In genomic region chr11:91326751-91327150, GRCh38 we compare ENCODE assay signal across 7 cellular contexts.
"Had no signal": no experiment of that assay in that cellular context is flagged by ENCODE, and none has a peak within 500 bp of the region (broad histone marks: within the 10 kb centered on the region; RNA-seq: fewer than 3 reads in every experiment).

No MANE protein-coding gene starts in this region.

- H3K4me3 ChIP-seq: K562 had no signal

- FAIRE-seq: HTR-8/SVneo, K562 had no signal

- H3K27ac ChIP-seq: HL-60, KMS-11 had no signal

- H3K4me2 ChIP-seq: KMS-11 had no signal

- H3K9ac ChIP-seq: KMS-11 had no signal

- DNase-seq: IMR-90, KBM-7, KG1 had no signal

- ATAC-seq: K562 had no signal
